In genomic region chr7:141210862-141211261, GRCh38 we compare ENCODE assay signal across 29 cellular contexts.
"Had no signal": no experiment of that assay in that cellular context is flagged by ENCODE, and none has a peak within 500 bp of the region (broad histone marks: within the 10 kb centered on the region; RNA-seq: fewer than 3 reads in every experiment).

No MANE protein-coding gene starts in this region.

- H3K36me3 Mint-ChIP-seq: memory B cell; naive B cell; natural killer cell treated with Interleukin-12 subunit alpha and Interleukin-12 subunit beta and Interleukin-15 and Interleukin-18, amount 100 ng/mL, for 72 hours had no signal

- H3K4me1 ChIP-seq: esophagus muscularis mucosa, foreskin keratinocyte, gastroesophageal sphincter, lower lobe of right lung, pancreas, right atrium auricular region, suprapubic skin, vagina had no signal

- H3K9me3 ChIP-seq: esophagus muscularis mucosa, gastroesophageal sphincter, heart right ventricle, lower lobe of right lung, neutrophil, pancreas, right atrium auricular region, suprapubic skin, vagina had no signal

- H3K4me3 ChIP-seq: coronary artery, esophagus muscularis mucosa, gastroesophageal sphincter, heart right ventricle, lower lobe of right lung, pancreas, right atrium auricular region, smooth muscle cell, suprapubic skin, vagina had no signal

- H3K4me1 Mint-ChIP-seq: memory B cell; naive B cell; stimulated activated naive CD8-positive, alpha-beta T cell treated with anti-CD3 and anti-CD28 coated beads, Interleukin-15, amount 100 ng/mL, for 72 hours had no signal

- DNase-seq: dermis blood vessel endothelial cell; effector memory CD4-positive, alpha-beta T cell; foreskin keratinocyte; heart right ventricle; hippocampal formation; left ventricle myocardium superior; lower lobe of right lung; naive B cell; pancreas; stimulated activated CD4-positive, alpha-beta T cell treated with anti-CD3 and anti-CD28 coated beads, Interleukin-12 subunit alpha, Interleukin-12 subunit beta, amount 100 ng/mL, for 4 hours; stimulated activated CD4-positive, alpha-beta T cell treated with anti-CD3 and anti-CD28 coated beads, Interleukin-1b, Interleukin-23, amount 100 ng/mL, for 48 hours; stimulated activated CD4-positive, alpha-beta T cell treated with anti-CD3 and anti-CD28 coated beads, Interleukin-4, amount 100 ng/mL, for 1 hour; stimulated activated CD8-positive, alpha-beta memory T cell treated with anti-CD3 and anti-CD28 coated beads, Interleukin-4, amount 100 ng/mL, for 48 hours; stimulated activated naive CD4-positive, alpha-beta T cell; stimulated activated naive CD8-positive, alpha-beta T cell treated with anti-CD3 and anti-CD28 coated beads, Interleukin-15, amount 100 ng/mL, for 72 hours; trophoblast cell had no signal

- H3K9me3 Mint-ChIP-seq: memory B cell; natural killer cell treated with Interleukin-12 subunit alpha and Interleukin-12 subunit beta and Interleukin-15 and Interleukin-18, amount 100 ng/mL, for 72 hours; neural crest cell; stimulated activated naive CD8-positive, alpha-beta T cell treated with anti-CD3 and anti-CD28 coated beads, Interleukin-15, amount 100 ng/mL, for 72 hours had no signal

- ATAC-seq: foreskin keratinocyte; gastroesophageal sphincter; heart right ventricle; left ventricle myocardium superior; lower lobe of right lung; natural killer cell treated with Interleukin-12 subunit alpha and Interleukin-12 subunit beta and Interleukin-15 and Interleukin-18, amount 100 ng/mL, for 72 hours; pancreas; sciatic nerve; stimulated activated naive CD8-positive, alpha-beta T cell treated with anti-CD3 and anti-CD28 coated beads, Interleukin-15, amount 100 ng/mL, for 72 hours had no signal

- H3K4me3 Mint-ChIP-seq: memory B cell; naive B cell; natural killer cell treated with Interleukin-12 subunit alpha and Interleukin-12 subunit beta and Interleukin-15 and Interleukin-18, amount 100 ng/mL, for 72 hours; neural crest cell; stimulated activated naive CD8-positive, alpha-beta T cell treated with anti-CD3 and anti-CD28 coated beads, Interleukin-15, amount 100 ng/mL, for 72 hours had no signal

- H3K27ac ChIP-seq: coronary artery, esophagus muscularis mucosa, foreskin keratinocyte, gastroesophageal sphincter, heart right ventricle, lower lobe of right lung, neutrophil, pancreas, right atrium auricular region, suprapubic skin, vagina had no signal

- H3K36me3 ChIP-seq: esophagus muscularis mucosa, gastroesophageal sphincter, heart right ventricle, lower lobe of right lung, neutrophil, pancreas, right atrium auricular region, suprapubic skin, vagina had no signal

- H3K27ac Mint-ChIP-seq: memory B cell; naive B cell; natural killer cell treated with Interleukin-12 subunit alpha and Interleukin-12 subunit beta and Interleukin-15 and Interleukin-18, amount 100 ng/mL, for 72 hours; progenitor cell of endocrine pancreas; stimulated activated naive CD8-positive, alpha-beta T cell treated with anti-CD3 and anti-CD28 coated beads, Interleukin-15, amount 100 ng/mL, for 72 hours had no signal

- H3K27me3 ChIP-seq: esophagus muscularis mucosa, foreskin keratinocyte, gastroesophageal sphincter, heart right ventricle, neutrophil, pancreas, right atrium auricular region, suprapubic skin, vagina had no signal
